18 cellular contexts compared by ENCODE assay signal in the genomic region with DNA sequence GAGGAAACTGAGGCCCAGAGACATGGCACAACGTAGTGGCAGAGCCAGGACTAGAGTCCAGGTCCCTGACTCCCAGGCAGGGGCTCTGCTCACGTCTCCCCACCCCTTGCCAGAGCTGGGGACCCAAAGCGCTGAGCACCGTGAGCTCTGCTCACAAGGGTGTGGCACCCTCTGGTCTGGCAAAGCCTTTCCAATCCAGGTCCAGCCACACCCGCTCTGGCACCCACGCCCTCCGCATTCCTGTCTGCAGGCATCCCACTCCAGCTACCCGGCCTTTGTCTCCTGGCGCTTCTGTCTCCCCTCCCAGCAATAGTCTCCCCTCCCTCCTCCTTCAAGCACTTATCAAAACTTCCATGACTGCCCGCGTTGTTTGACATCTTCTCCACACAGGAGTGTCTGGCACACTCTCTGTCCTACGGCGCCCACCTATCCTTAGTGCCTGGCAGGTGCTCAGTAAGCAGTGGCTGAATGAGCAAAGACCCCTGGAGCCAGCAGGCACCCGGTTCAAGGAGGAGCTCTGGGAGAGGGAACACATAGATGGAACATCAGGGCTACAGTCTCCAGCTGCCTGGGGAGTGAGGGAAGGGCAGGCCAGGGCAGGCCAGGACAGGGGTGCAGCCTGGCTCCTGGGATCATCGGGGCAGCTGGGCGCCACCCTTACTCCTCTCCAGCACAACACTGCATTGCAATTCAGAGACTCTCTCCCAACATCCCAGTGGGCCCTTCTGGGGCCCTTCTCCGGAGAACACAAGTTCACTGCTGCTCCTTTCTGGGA. TPM values are rescaled to one million over a fixed set of nuclear protein-coding genes. Genes with fewer than 3 reads are reported as not detected.
DNase-seq lines count a peak whose midpoint lies in the region; ATAC-seq and TF ChIP-seq lines count a peak whose summit lies in the region.
"Had no signal": no experiment of that assay in that cellular context is flagged by ENCODE, and none has a peak within 500 bp of the region (broad histone marks: within the 10 kb centered on the region; RNA-seq: fewer than 3 reads in every experiment).

No MANE protein-coding gene starts in this region.

- TF ChIP-seq POLR2A in transverse colon (IDR thresholded peaks at IDR 0.05) = peak; percentile 61

- no peak for TF ChIP-seq EP300 in transverse colon (IDR thresholded peaks at IDR 0.05; ENCODE audit: low read depth)

- peak; percentile 6 for DNase-seq in NCI-H1694 (lab: John Stamatoyannopoulos, UW)
- no peak for DNase-seq in NCI-H1694 treated with DMSO at 0.1 percent for 48 hours (lab: John Stamatoyannopoulos, UW)
- DNase-seq in transverse colon = peak; percentile 89
- DNase-seq in COLO668 (lab: John Stamatoyannopoulos, UW; ENCODE audit: unreplicated experiment) = no peak
- DNase-seq in ureter (ENCODE audit: low spot score) = no peak
- DNase-seq: activated naive CD8-positive, alpha-beta T cell treated with anti-CD3 and anti-CD28 coated beads, Interleukin-2, amount 10 ng/mL, durations not matched to agents 7 days and 5 days; CD4-positive, alpha-beta T cell; cerebellar nuclear complex; erythroblast; mesendoderm; NCI-H1048; NCI-H2227 treated with DMSO at 0.1 percent for 48 hours; T-cell had no signal

- no peaks in the 10 kb centered on the region for H3K9me3 ChIP-seq in mucosa of rectum (ENCODE audit: control insufficient read depth in 2 of 2, low read length in 2 of 2)
- no peaks in the 10 kb centered on the region for H3K9me3 ChIP-seq in transverse colon

- H3K4me1 ChIP-seq in mucosa of rectum (ENCODE audit: control insufficient read depth in 2 of 2, insufficient read depth in 2 of 2, low read length in 2 of 2) (peaks cover 34 to 51% of the 10 kb centered on the region in 2 donors), transverse colon (peaks cover 18 to 56% (median 47%) of the 10 kb centered on the region in 4 donors)

- intact Hi-C loops in transverse colon (cut with DNase I; ENCODE audit: low total_unique reads) = no loop called here

- ATAC-seq in esophagus mucosa (peak; percentile 80), HG02938 (IDR thresholded peaks at IDR 0.05; ENCODE audit: unreplicated experiment) (no peak)
- ATAC-seq: activated CD4-positive, CD25-positive, alpha-beta regulatory T cell treated with anti-CD3 and anti-CD28 coated beads, Interleukin-2, amount 50 U/mL, for 24 hours; T-cell had no signal

- TF ChIP-seq CTCF in transverse colon (IDR thresholded peaks at IDR 0.05) = no peak

- no peaks in the 10 kb centered on the region for H3K27me3 ChIP-seq in mucosa of rectum (ENCODE audit: control insufficient read depth in 2 of 2, insufficient read depth in 2 of 2, low read length in 2 of 2)
- H3K27me3 ChIP-seq in transverse colon = no peaks in the 10 kb centered on the region

- H3K27ac ChIP-seq in mucosa of rectum (ENCODE audit: low read depth in 2 of 2, low read length in 2 of 2) = peak overlapping the region; percentile 86 to 91
- H3K27ac ChIP-seq in transverse colon = peak overlapping the region; percentile 87 to 91 (median 88)
- H3K27ac ChIP-seq: 22Rv1 had no signal

- in situ Hi-C loops in transverse colon (cut with MboI; ENCODE audit: low pct_ligation_motif_present in 1 of 4, low pct_unique_long_range_greater_than_20kb in 1 of 4, low sequenced_read_pairs in 3 of 4) = loop anchor here in 1 of 4 donors (25.0 kb wide), 1 partner anchor 187 kb away; no protein-coding TSS in a partner anchor

- H3K36me3 ChIP-seq in mucosa of rectum (ENCODE audit: control insufficient read depth in 2 of 2, insufficient read depth in 2 of 2, low read length in 2 of 2) = peaks cover 15 to 18% of the 10 kb centered on the region in 2 donors
- peaks cover 0 to 3% (median 0%) of the 10 kb centered on the region in 4 donors for H3K36me3 ChIP-seq in transverse colon

- H3K9ac ChIP-seq in mucosa of rectum (ENCODE audit: low read depth in 1 of 2, low read length in 2 of 2) = peak overlapping the region; percentile 52 to 65

- 51 to 59% methylated on average over 11 to 17 of the region's 17 CpGs for WGBS in transverse colon (ENCODE audit: low coverage in 1 of 2), 2 donors

- H3K4me3 ChIP-seq in mucosa of rectum (ENCODE audit: low read length in 2 of 2) (peak overlapping the region in 1 of 2 donors; percentile 4), transverse colon (no peak overlapping the region)

RNA-seq across cellular contexts. Expression of a gene that starts 12.0 kb away (rescaled TPM):
- total RNA-seq in esophagus mucosa = 101 TPM
- 100 to 1,000 TPM; 158 to 320 (median 207) TPM for total RNA-seq in transverse colon
- 145 TPM for total RNA-seq in ureter

RNA-seq across cellular contexts. Expression of a gene that starts 12.2 kb away (rescaled TPM):
- 39.5 TPM for total RNA-seq in esophagus mucosa
- total RNA-seq in transverse colon = 10 to 100 TPM in 1 of 4 donors, 1 to 10 TPM in 3; 1.8 to 12.7 (median 8.5) TPM
- total RNA-seq in ureter = 26.6 TPM

RNA-seq across cellular contexts. Expression of a gene that starts 15.8 kb away (rescaled TPM):
- total RNA-seq in esophagus mucosa (266 TPM), transverse colon (100 to 1,000 TPM; 167 to 272 (median 265) TPM), ureter (66.1 TPM)

RNA-seq across cellular contexts. Expression of a gene that starts 35.3 kb away (rescaled TPM):
- total RNA-seq in esophagus mucosa (4.2 TPM), transverse colon (1 to 10 TPM; 1.1 to 4.9 (median 2.6) TPM), ureter (9.3 TPM)

RNA-seq across cellular contexts. Expression of a gene that starts 39.0 kb away (rescaled TPM):
- total RNA-seq in esophagus mucosa (58.8 TPM), transverse colon (100 to 1,000 TPM in 3 of 4 donors, 10 to 100 TPM in 1; 80.8 to 157 (median 111) TPM), ureter (115 TPM)

Comparison
In these comparisons a context has a peak if more than half of its experiments do, and no peak if none do; other contexts are left out.
1. DNase-seq: peak in NCI-H1694 (single experiment) and transverse colon (single experiment); none in NCI-H1694 treated with DMSO at 0.1 percent for 48 hours (single experiment), COLO668 (single experiment) and ureter (single experiment).